In genomic region chr11:131373756-131374155, GRCh38 we compare ENCODE assay signal across 20 cellular contexts. TPM values are rescaled to one million over a fixed set of nuclear protein-coding genes. Genes with fewer than 3 reads are reported as not detected.
DNase-seq lines count a peak whose midpoint lies in the region; TF ChIP-seq lines count a peak whose summit lies in the region.
"Had no signal": no experiment of that assay in that cellular context is flagged by ENCODE, and none has a peak within 500 bp of the region (broad histone marks: within the 10 kb centered on the region; RNA-seq: fewer than 3 reads in every experiment).

No MANE protein-coding gene starts in this region.

- no peak overlapping the region for H3K56ac ChIP-seq in mesendoderm (ENCODE audit: low read length)

- no peak for TF ChIP-seq CTCF in WERI-Rb-1 (IDR thresholded peaks at IDR 0.05; ENCODE audit: low read depth, low read length)
- TF ChIP-seq CTCF in GM20000 (IDR thresholded peaks at IDR 0.05; ENCODE audit: extremely low read depth, missing control alignments) = no peak

- H3K36me3 ChIP-seq in WERI-Rb-1 (no peaks in the 10 kb centered on the region), mesendoderm (ENCODE audit: control insufficient read depth, insufficient read depth, low read length) (no peaks in the 10 kb centered on the region)
- H3K36me3 ChIP-seq: BE2C; BLaER1 treated with 17β-estradiol and CSF1 and Interleukin-3, amounts not matched to agents 10 nM and 100 nM; HAP-1 had no signal

- WGBS in mesendoderm (ENCODE audit: extremely low coverage, insufficient coverage, low lambda C conversion rate) = no CpG with 5 or more reads among the region's 13 CpGs

- H3K4me2 ChIP-seq in mesendoderm (ENCODE audit: low read length) = no peak overlapping the region
- H3K4me2 ChIP-seq: A549; BLaER1 treated with 17β-estradiol and CSF1 and Interleukin-3, amounts not matched to agents 10 nM and 100 nM had no signal

- H3K4me3 ChIP-seq in WERI-Rb-1 (ENCODE audit: low read depth, low read length) (peak overlapping the region; percentile 5; the same call in 1 of the 2 replicates), mesendoderm (ENCODE audit: low read length) (no peak overlapping the region)
- H3K4me3 ChIP-seq: A549; BLaER1 treated with 17β-estradiol and CSF1 and Interleukin-3, amounts not matched to agents 10 nM and 100 nM; GM23338; HAP-1 had no signal

- no peak overlapping the region for H4K8ac ChIP-seq in mesendoderm (ENCODE audit: low read depth, low read length)

- DNase-seq in WERI-Rb-1 (no peak), mesendoderm (no peak), GM20000 (ENCODE audit: low spot score) (no peak), NCI-H69 (lab: John Stamatoyannopoulos, UW) (no peak), Kasumi-1 (lab: John Stamatoyannopoulos, UW) (no peak)
- DNase-seq: 8988T; ACHN; AML-193; BE2C; Calu3; CD4-positive, alpha-beta T cell; CD8-positive, alpha-beta memory T cell; DND-41; HFFc6 had no signal

- H3K23ac ChIP-seq in mesendoderm (ENCODE audit: low read length) = no peak overlapping the region

- H4K5ac ChIP-seq in mesendoderm (ENCODE audit: low read length) = no peak overlapping the region

- no peak overlapping the region for H2BK120ac ChIP-seq in mesendoderm (ENCODE audit: low read depth, low read length)

- H3K27ac ChIP-seq in WERI-Rb-1 = peak overlapping the region; percentile 69
- peak overlapping the region; percentile 69 for H3K27ac ChIP-seq in cingulate gyrus (ENCODE audit: low read depth, low read length)
- no peak overlapping the region for H3K27ac ChIP-seq in mesendoderm (ENCODE audit: low read depth, low read length)
- H3K27ac ChIP-seq: A549; BLaER1 treated with 17β-estradiol and CSF1 and Interleukin-3, amounts not matched to agents 10 nM and 100 nM had no signal

- no peaks in the 10 kb centered on the region for H3K27me3 ChIP-seq in WERI-Rb-1 (ENCODE audit: insufficient read depth, low read depth, severe bottlenecking)
- no peaks in the 10 kb centered on the region for H3K27me3 ChIP-seq in mesendoderm (ENCODE audit: insufficient read depth, low read length, poor library complexity)
- H3K27me3 ChIP-seq: BE2C had no signal

- peak overlapping the region; percentile 9 for H3K18ac ChIP-seq in mesendoderm (ENCODE audit: low read length)

- no peak overlapping the region for H2AK5ac ChIP-seq in mesendoderm (ENCODE audit: low read length)

- H3K4ac ChIP-seq in mesendoderm (ENCODE audit: low read depth, low read length) = peak overlapping the region; percentile 59

- no peak overlapping the region for H3K9ac ChIP-seq in mesendoderm (ENCODE audit: low read length)
- H3K9ac ChIP-seq: BLaER1 treated with 17β-estradiol and CSF1 and Interleukin-3, amounts not matched to agents 10 nM and 100 nM had no signal

- no peaks in the 10 kb centered on the region for H3K9me3 ChIP-seq in WERI-Rb-1 (ENCODE audit: severe bottlenecking)
- H3K9me3 ChIP-seq: A549, BE2C, HAP-1 had no signal

- no peaks in the 10 kb centered on the region for H3K79me1 ChIP-seq in mesendoderm (ENCODE audit: low read length)

- peaks cover 27% of the 10 kb centered on the region for H3K4me1 ChIP-seq in mesendoderm (ENCODE audit: control insufficient read depth, low read depth, low read length)
- H3K4me1 ChIP-seq: A549, BE2C, HAP-1 had no signal

- no peak overlapping the region for H2BK15ac ChIP-seq in mesendoderm (replicated peaks; ENCODE audit: low read depth)

- H3K79me2 ChIP-seq in mesendoderm (ENCODE audit: control insufficient read depth, insufficient read depth, low read length) = no peaks in the 10 kb centered on the region

- H2BK5ac ChIP-seq in mesendoderm (ENCODE audit: low read length) = no peak overlapping the region

RNA-seq across cellular contexts. Expression of gene NTM, which starts 3.3 kb away (rescaled TPM):
- 5.8 TPM for polyA plus RNA-seq in mesendoderm (2013, experiment 1 of 2)
- polyA plus RNA-seq in mesendoderm (2013, experiment 2 of 2) = 6.6 TPM
- polyA plus RNA-seq: A549; CD14-positive monocyte; CD8-positive, alpha-beta memory T cell had no signal
